1 cellular context compared by ENCODE assay signal in the genomic region with DNA sequence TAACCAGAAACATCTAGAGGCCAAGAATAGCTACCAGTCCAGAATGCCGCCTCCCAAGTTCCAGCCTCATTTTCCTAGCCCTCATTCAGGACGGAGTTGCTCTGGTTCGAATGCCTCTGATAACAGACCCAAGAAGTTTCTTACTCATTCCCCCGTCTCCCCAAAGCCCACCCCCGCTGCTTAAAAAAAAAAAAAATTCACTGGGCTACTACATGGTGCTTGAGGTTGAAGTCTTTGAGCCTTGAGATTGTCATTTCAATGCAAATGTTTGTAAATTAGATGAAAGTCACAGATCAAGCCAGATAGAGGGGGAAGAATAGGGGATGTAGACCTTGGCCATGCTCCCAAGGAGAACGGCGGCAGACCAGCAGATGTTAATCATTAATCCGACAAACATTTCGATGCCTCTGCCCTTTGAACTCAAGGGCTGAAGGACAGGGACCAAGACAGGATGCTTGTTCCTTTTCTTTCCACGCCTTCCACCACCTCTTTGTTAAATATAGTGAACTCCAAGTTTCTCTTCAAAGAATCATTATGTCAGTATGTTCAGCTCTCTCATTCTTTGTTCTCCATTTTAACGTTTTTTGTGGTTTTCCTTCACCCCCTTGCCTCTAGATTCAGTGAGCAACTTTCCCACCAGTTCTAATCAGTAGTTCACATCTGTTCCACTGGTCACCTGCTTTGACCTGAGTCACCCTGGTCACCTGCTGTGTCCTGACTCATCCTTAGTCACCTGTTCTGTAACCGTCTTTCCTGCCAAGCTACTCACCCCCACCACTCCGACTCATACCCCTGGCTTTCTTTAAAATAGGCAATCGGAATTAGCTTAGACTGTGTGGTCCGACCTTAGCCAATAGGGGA.
A peak's percentile ranks its signal among the peaks of the same experiment; 100 is the strongest.
TF ChIP-seq lines count a peak whose summit lies in the region.

No MANE protein-coding gene starts in this region.

TF ChIP-seq in GM12878, 131 proteins besides CTCF, POLR2A, EP300 and RAD21 (continued from another document and continues in another):
- TF ChIP-seq, protein P1, sequence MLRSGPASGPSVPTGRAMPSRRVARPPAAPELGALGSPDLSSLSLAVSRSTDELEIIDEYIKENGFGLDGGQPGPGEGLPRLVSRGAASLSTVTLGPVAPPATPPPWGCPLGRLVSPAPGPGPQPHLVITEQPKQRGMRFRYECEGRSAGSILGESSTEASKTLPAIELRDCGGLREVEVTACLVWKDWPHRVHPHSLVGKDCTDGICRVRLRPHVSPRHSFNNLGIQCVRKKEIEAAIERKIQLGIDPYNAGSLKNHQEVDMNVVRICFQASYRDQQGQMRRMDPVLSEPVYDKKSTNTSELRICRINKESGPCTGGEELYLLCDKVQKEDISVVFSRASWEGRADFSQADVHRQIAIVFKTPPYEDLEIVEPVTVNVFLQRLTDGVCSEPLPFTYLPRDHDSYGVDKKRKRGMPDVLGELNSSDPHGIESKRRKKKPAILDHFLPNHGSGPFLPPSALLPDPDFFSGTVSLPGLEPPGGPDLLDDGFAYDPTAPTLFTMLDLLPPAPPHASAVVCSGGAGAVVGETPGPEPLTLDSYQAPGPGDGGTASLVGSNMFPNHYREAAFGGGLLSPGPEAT (IDR thresholded peaks at IDR 0.05; ENCODE audit: low read depth) = peak; percentile 92
- TF ChIP-seq POLR2AphosphoS2 (IDR thresholded peaks at IDR 0.05; ENCODE audit: low read depth, low read length) = no peak
- TF ChIP-seq, protein P2, sequence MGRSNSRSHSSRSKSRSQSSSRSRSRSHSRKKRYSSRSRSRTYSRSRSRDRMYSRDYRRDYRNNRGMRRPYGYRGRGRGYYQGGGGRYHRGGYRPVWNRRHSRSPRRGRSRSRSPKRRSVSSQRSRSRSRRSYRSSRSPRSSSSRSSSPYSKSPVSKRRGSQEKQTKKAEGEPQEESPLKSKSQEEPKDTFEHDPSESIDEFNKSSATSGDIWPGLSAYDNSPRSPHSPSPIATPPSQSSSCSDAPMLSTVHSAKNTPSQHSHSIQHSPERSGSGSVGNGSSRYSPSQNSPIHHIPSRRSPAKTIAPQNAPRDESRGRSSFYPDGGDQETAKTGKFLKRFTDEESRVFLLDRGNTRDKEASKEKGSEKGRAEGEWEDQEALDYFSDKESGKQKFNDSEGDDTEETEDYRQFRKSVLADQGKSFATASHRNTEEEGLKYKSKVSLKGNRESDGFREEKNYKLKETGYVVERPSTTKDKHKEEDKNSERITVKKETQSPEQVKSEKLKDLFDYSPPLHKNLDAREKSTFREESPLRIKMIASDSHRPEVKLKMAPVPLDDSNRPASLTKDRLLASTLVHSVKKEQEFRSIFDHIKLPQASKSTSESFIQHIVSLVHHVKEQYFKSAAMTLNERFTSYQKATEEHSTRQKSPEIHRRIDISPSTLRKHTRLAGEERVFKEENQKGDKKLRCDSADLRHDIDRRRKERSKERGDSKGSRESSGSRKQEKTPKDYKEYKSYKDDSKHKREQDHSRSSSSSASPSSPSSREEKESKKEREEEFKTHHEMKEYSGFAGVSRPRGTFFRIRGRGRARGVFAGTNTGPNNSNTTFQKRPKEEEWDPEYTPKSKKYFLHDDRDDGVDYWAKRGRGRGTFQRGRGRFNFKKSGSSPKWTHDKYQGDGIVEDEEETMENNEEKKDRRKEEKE (IDR thresholded peaks at IDR 0.05) = no peak
- peak; percentile 76 for TF ChIP-seq FOXK2 (IDR thresholded peaks at IDR 0.05)
- no peak for TF ChIP-seq SIX5 (IDR thresholded peaks at IDR 0.05; ENCODE audit: low read depth, low read length, severe bottlenecking)
- TF ChIP-seq, protein P3, sequence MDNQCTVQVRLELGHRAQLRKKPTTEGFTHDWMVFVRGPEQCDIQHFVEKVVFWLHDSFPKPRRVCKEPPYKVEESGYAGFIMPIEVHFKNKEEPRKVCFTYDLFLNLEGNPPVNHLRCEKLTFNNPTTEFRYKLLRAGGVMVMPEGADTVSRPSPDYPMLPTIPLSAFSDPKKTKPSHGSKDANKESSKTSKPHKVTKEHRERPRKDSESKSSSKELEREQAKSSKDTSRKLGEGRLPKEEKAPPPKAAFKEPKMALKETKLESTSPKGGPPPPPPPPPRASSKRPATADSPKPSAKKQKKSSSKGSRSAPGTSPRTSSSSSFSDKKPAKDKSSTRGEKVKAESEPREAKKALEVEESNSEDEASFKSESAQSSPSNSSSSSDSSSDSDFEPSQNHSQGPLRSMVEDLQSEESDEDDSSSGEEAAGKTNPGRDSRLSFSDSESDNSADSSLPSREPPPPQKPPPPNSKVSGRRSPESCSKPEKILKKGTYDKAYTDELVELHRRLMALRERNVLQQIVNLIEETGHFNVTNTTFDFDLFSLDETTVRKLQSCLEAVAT (IDR thresholded peaks at IDR 0.05) = peak; percentile 42; the same call in 1 of the 2 replicates
- peak; percentile 58 for TF ChIP-seq TCF7 (IDR thresholded peaks at IDR 0.05; ENCODE audit: borderline replicate concordance)
- peak; percentile 89 for TF ChIP-seq ZNF24 (IDR thresholded peaks at IDR 0.05)
- TF ChIP-seq, protein P4, sequence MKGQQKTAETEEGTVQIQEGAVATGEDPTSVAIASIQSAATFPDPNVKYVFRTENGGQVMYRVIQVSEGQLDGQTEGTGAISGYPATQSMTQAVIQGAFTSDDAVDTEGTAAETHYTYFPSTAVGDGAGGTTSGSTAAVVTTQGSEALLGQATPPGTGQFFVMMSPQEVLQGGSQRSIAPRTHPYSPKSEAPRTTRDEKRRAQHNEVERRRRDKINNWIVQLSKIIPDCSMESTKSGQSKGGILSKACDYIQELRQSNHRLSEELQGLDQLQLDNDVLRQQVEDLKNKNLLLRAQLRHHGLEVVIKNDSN (IDR thresholded peaks at IDR 0.05; ENCODE audit: borderline replicate concordance, extremely low read length, insufficient read depth, low read depth, low read length) = no peak
- TF ChIP-seq HDAC6 (IDR thresholded peaks at IDR 0.05; ENCODE audit: unreplicated experiment) = no peak
- TF ChIP-seq SMARCA5 (IDR thresholded peaks at IDR 0.05) = 0 out of 2 replicates have a peak, but pooled peaks have one; percentile 22
- peak; percentile 24; the same call in 1 of the 3 replicates for TF ChIP-seq POU2F2 (IDR thresholded peaks at IDR 0.05; ENCODE audit: borderline replicate concordance, low read depth, low read length)
- no peak for TF ChIP-seq KDM1A (IDR thresholded peaks at IDR 0.05; ENCODE audit: borderline replicate concordance)
- 0 out of 2 replicates have a peak, but pooled peaks have one; percentile 69 for TF ChIP-seq GATAD2B (conservative IDR thresholded peaks at IDR 0.05; ENCODE audit: low read depth)
- peak; percentile 67 for TF ChIP-seq JUNB (IDR thresholded peaks at IDR 0.05)
- TF ChIP-seq SMAD5 (IDR thresholded peaks at IDR 0.05; ENCODE audit: low read depth) = no peak
- TF ChIP-seq ZNF384 (IDR thresholded peaks at IDR 0.05; ENCODE audit: borderline replicate concordance, low read depth, low read length) = peak; percentile 82
- TF ChIP-seq CHD2 (IDR thresholded peaks at IDR 0.05; ENCODE audit: borderline replicate concordance, low read depth, low read length) = peak; percentile 68; the same call in 1 of the 2 replicates
- peak; percentile 78 for TF ChIP-seq DPF2 (IDR thresholded peaks at IDR 0.05)
- no peak for TF ChIP-seq SMC3 (IDR thresholded peaks at IDR 0.05; ENCODE audit: borderline replicate concordance, low read length)
- TF ChIP-seq JUND (IDR thresholded peaks at IDR 0.05; ENCODE audit: low read depth, low read length) = 0 out of 2 replicates have a peak, but pooled peaks have one; percentile 51
- TF ChIP-seq MEF2B (IDR thresholded peaks at IDR 0.05; ENCODE audit: partially characterized antibody, poor library complexity, severe bottlenecking) = peak; percentile 68
- TF ChIP-seq CBX5 (IDR thresholded peaks at IDR 0.05; ENCODE audit: low read depth) = 0 out of 2 replicates have a peak, but pooled peaks have one; percentile 22
- peak; percentile 66; the same call in 1 of the 2 replicates for TF ChIP-seq ZNF217 (IDR thresholded peaks at IDR 0.05)
- 0 out of 2 replicates have a peak, but pooled peaks have one; percentile 57 for TF ChIP-seq CREB1 (IDR thresholded peaks at IDR 0.05; ENCODE audit: low read depth)
- TF ChIP-seq HDGF (IDR thresholded peaks at IDR 0.05) = no peak
- 0 out of 2 replicates have a peak, but pooled peaks have one; percentile 35 for TF ChIP-seq ZBED1 (IDR thresholded peaks at IDR 0.05; ENCODE audit: borderline replicate concordance)
- TF ChIP-seq, protein P5, sequence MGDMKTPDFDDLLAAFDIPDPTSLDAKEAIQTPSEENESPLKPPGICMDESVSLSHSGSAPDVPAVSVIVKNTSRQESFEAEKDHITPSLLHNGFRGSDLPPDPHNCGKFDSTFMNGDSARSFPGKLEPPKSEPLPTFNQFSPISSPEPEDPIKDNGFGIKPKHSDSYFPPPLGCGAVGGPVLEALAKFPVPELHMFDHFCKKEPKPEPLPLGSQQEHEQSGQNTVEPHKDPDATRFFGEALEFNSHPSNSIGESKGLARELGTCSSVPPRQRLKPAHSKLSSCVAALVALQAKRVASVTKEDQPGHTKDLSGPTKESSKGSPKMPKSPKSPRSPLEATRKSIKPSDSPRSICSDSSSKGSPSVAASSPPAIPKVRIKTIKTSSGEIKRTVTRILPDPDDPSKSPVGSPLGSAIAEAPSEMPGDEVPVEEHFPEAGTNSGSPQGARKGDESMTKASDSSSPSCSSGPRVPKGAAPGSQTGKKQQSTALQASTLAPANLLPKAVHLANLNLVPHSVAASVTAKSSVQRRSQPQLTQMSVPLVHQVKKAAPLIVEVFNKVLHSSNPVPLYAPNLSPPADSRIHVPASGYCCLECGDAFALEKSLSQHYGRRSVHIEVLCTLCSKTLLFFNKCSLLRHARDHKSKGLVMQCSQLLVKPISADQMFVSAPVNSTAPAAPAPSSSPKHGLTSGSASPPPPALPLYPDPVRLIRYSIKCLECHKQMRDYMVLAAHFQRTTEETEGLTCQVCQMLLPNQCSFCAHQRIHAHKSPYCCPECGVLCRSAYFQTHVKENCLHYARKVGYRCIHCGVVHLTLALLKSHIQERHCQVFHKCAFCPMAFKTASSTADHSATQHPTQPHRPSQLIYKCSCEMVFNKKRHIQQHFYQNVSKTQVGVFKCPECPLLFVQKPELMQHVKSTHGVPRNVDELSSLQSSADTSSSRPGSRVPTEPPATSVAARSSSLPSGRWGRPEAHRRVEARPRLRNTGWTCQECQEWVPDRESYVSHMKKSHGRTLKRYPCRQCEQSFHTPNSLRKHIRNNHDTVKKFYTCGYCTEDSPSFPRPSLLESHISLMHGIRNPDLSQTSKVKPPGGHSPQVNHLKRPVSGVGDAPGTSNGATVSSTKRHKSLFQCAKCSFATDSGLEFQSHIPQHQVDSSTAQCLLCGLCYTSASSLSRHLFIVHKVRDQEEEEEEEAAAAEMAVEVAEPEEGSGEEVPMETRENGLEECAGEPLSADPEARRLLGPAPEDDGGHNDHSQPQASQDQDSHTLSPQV (IDR thresholded peaks at IDR 0.05) = 0 out of 2 replicates have a peak, but pooled peaks have one; percentile 38
- peak; percentile 97 for TF ChIP-seq NR2F1 (conservative IDR thresholded peaks at IDR 0.05)
- peak; percentile 84; the same call in 1 of the 2 replicates for TF ChIP-seq MYB (IDR thresholded peaks at IDR 0.05; ENCODE audit: borderline replicate concordance, low read depth, low read length)
- 0 out of 2 replicates have a peak, but pooled peaks have one; percentile 36 for TF ChIP-seq MTA3 (IDR thresholded peaks at IDR 0.05; ENCODE audit: borderline replicate concordance, low read length)
- TF ChIP-seq BCL11A (IDR thresholded peaks at IDR 0.05; ENCODE audit: low read depth, low read length) = peak; percentile 66
- TF ChIP-seq HCFC1 (IDR thresholded peaks at IDR 0.05; ENCODE audit: low read length) = no peak
- TF ChIP-seq MEF2A (IDR thresholded peaks at IDR 0.05; ENCODE audit: insufficient read depth, low read depth, low read length) = 0 out of 2 replicates have a peak, but pooled peaks have one; percentile 23
- TF ChIP-seq, protein P6, sequence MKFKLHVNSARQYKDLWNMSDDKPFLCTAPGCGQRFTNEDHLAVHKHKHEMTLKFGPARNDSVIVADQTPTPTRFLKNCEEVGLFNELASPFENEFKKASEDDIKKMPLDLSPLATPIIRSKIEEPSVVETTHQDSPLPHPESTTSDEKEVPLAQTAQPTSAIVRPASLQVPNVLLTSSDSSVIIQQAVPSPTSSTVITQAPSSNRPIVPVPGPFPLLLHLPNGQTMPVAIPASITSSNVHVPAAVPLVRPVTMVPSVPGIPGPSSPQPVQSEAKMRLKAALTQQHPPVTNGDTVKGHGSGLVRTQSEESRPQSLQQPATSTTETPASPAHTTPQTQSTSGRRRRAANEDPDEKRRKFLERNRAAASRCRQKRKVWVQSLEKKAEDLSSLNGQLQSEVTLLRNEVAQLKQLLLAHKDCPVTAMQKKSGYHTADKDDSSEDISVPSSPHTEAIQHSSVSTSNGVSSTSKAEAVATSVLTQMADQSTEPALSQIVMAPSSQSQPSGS (IDR thresholded peaks at IDR 0.05; ENCODE audit: low read length) = peak; percentile 87
- TF ChIP-seq NR2C1 (IDR thresholded peaks at IDR 0.05) = peak; percentile 83
- TF ChIP-seq ZZZ3 (IDR thresholded peaks at IDR 0.05; ENCODE audit: control insufficient read depth, insufficient read length, low read depth) = no peak
- TF ChIP-seq, protein P7, sequence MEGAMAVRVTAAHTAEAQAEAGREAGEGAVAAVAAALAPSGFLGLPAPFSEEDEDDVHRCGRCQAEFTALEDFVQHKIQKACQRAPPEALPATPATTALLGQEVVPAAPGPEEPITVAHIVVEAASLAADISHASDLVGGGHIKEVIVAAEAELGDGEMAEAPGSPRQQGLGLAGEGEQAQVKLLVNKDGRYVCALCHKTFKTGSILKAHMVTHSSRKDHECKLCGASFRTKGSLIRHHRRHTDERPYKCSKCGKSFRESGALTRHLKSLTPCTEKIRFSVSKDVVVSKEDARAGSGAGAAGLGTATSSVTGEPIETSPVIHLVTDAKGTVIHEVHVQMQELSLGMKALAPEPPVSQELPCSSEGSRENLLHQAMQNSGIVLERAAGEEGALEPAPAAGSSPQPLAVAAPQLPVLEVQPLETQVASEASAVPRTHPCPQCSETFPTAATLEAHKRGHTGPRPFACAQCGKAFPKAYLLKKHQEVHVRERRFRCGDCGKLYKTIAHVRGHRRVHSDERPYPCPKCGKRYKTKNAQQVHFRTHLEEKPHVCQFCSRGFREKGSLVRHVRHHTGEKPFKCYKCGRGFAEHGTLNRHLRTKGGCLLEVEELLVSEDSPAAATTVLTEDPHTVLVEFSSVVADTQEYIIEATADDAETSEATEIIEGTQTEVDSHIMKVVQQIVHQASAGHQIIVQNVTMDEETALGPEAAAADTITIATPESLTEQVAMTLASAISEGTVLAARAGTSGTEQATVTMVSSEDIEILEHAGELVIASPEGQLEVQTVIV (IDR thresholded peaks at IDR 0.05; ENCODE audit: borderline replicate concordance, partially characterized antibody) = peak; percentile 12
- TF ChIP-seq, protein P8, sequence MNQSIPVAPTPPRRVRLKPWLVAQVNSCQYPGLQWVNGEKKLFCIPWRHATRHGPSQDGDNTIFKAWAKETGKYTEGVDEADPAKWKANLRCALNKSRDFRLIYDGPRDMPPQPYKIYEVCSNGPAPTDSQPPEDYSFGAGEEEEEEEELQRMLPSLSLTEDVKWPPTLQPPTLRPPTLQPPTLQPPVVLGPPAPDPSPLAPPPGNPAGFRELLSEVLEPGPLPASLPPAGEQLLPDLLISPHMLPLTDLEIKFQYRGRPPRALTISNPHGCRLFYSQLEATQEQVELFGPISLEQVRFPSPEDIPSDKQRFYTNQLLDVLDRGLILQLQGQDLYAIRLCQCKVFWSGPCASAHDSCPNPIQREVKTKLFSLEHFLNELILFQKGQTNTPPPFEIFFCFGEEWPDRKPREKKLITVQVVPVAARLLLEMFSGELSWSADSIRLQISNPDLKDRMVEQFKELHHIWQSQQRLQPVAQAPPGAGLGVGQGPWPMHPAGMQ (IDR thresholded peaks at IDR 0.05; ENCODE audit: borderline replicate concordance) = no peak
- peak; percentile 59; the same call in 1 of the 2 replicates for TF ChIP-seq SREBF1 (IDR thresholded peaks at IDR 0.05; ENCODE audit: low read length)
